Comparison of ENCODE assay signal across 8 cellular contexts in genomic region chrX:154097003-154097596, GRCh38. TPM values are rescaled to one million over a fixed set of nuclear protein-coding genes. Genes with fewer than 3 reads are reported as not detected.
A peak's percentile ranks its signal among the peaks of the same experiment; 100 is the strongest.
DNase-seq lines count a peak whose midpoint lies in the region; ATAC-seq and TF ChIP-seq lines count a peak whose summit lies in the region.

No MANE protein-coding gene starts in this region.

- H3K9me3 ChIP-seq in neuron (ENCODE audit: low read length): no peaks in the 10 kb centered on the region

- H3K36me3 ChIP-seq in neuron (ENCODE audit: insufficient read depth, low read length): no peaks in the 10 kb centered on the region

- TF ChIP-seq CTCF in foreskin keratinocyte (conservative IDR thresholded peaks at IDR 0.05): no peak

- no peak overlapping the region for H3K27ac ChIP-seq in foreskin keratinocyte
- peak overlapping the region; percentile 85 for H3K27ac ChIP-seq in substantia nigra (ENCODE audit: low read depth, low read length, poor library complexity, severe bottlenecking)

- H3K4me3 ChIP-seq in neuron (ENCODE audit: low read length): peak overlapping the region; percentile 77

- peak; percentile 71 for DNase-seq in COLO829 (ENCODE audit: low spot score)
- peak; percentile 20 for DNase-seq in HT1080 (ENCODE audit: low read depth)
- peak; percentile 75 for DNase-seq in RPMI8226
- DNase-seq in activated gamma-delta T cell treated with anti-CD3 and anti-CD28 coated beads, Interleukin-2, amount 50 U/mL, for 16 hours (ENCODE audit: low read depth): peak; percentile 47
- DNase-seq in foreskin keratinocyte: peak in 1 of 2 donors; percentile 9
- DNase-seq in substantia nigra (lab: John Stamatoyannopoulos, UW): peak in 46 of 49 donors; percentile 5 to 84 (median 50)

- H3K4me1 ChIP-seq in foreskin keratinocyte (peaks cover 4% of the 10 kb centered on the region), neuron (ENCODE audit: insufficient read depth, low read length) (peaks cover 7% of the 10 kb centered on the region)

- no peaks in the 10 kb centered on the region for H3K27me3 ChIP-seq in foreskin keratinocyte
- peaks cover 3% of the 10 kb centered on the region for H3K27me3 ChIP-seq in neuron (ENCODE audit: insufficient read depth, low read length)

- H2AFZ ChIP-seq in neuron (ENCODE audit: low read depth, low read length): no peak overlapping the region

- ATAC-seq in GM19468 (IDR thresholded peaks at IDR 0.05; ENCODE audit: extremely low read depth, unreplicated experiment) (peak; percentile 11), foreskin keratinocyte (peak; percentile 14)

RNA-seq across cellular contexts. Expression of gene MECP2, which starts 0.4 kb away (rescaled TPM):
- 27.2 and 32.0 TPM in 2 replicates for total RNA-seq in HT1080 (2014; rRNA removed; shearing (Covaris generic))
- polyA plus RNA-seq in HT1080 (2015; cell fraction: cytosol; rRNA removed): 18.1 and 19.3 TPM in 2 replicates
- 17.0 and 18.2 TPM in 2 replicates for polyA plus RNA-seq in HT1080 (2015; cell fraction: nucleus; rRNA removed)
- total RNA-seq in foreskin keratinocyte: 20.6 and 21.8 TPM in 2 replicates
- polyA plus RNA-seq in foreskin keratinocyte: 16.3 and 18.7 TPM in 2 replicates

RNA-seq across cellular contexts. Expression of gene OPN1LW, which starts 46.9 kb away (rescaled TPM):
- total RNA-seq in HT1080 (2014; rRNA removed; shearing (Covaris generic)): not detected in 2 replicates
- polyA plus RNA-seq in HT1080 (2015; cell fraction: cytosol; rRNA removed): not detected in 2 replicates
- not detected in 2 replicates for polyA plus RNA-seq in HT1080 (2015; cell fraction: nucleus; rRNA removed)
- total RNA-seq in foreskin keratinocyte: not detected in 2 replicates
- polyA plus RNA-seq in foreskin keratinocyte: not detected in 2 replicates
